In the genomic region with DNA sequence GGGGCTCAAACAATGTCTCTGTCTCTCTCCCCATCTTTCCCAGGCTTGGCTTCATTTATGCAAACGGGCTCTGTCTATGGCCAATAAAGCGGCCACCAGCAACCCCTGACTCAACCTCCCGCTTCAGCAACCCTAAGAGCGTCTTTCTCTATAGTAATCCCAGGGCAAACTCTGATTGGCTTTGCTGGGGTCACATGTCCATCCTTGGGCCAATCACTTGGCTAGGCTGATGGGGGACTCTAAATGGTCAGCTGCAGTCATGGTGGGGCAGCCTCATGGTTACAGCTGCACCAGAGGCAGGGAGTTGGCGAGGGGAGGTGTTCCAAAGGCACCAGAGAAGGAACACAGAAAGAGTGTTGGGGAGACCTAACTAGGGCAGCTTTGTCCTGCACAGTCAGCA, we compare ENCODE assay signal across 26 cellular contexts.
"Had no signal": no experiment of that assay in that cellular context is flagged by ENCODE, and none has a peak within 500 bp of the region (broad histone marks: within the 10 kb centered on the region; RNA-seq: fewer than 3 reads in every experiment).

No MANE protein-coding gene starts in this region.

- H3K27ac ChIP-seq: left ventricle myocardium inferior, neural progenitor cell, ovary, skin epidermis, stomach, thoracic aorta, tibial artery, uterus had no signal

- H3K4me1 Mint-ChIP-seq: naive B cell; natural killer cell; stimulated activated naive B cell treated with anti-CD40 and anti-IgM and Interleukin-4, amounts not matched to agents 10 μg/mL and 1 μg/mL and 100 μg/mL, for 72 hours had no signal

- H3K27me3 ChIP-seq: neural progenitor cell, ovary, uterus had no signal

- H3K4me1 ChIP-seq: tibial artery, uterus had no signal

- H2AFZ ChIP-seq: neural progenitor cell had no signal

- H3K9me3 ChIP-seq: left ventricle myocardium inferior, ovary, stomach, thoracic aorta, tibial artery, uterus had no signal

- H3K9me3 Mint-ChIP-seq: mesothelial cell of epicardium, natural killer cell, nephron progenitor cell, neural progenitor cell, type B pancreatic cell had no signal

- H3K36me3 ChIP-seq: left ventricle myocardium inferior, neural progenitor cell, ovary, stomach, thoracic aorta, tibial artery, uterus had no signal

- H3K9ac ChIP-seq: neural progenitor cell had no signal

- H3K36me3 Mint-ChIP-seq: mesothelial cell of epicardium; natural killer cell; neural progenitor cell; stimulated activated naive B cell treated with anti-CD40 and anti-IgM and Interleukin-4, amounts not matched to agents 10 μg/mL and 1 μg/mL and 100 μg/mL, for 72 hours; type B pancreatic cell had no signal

- H3K4me3 Mint-ChIP-seq: mesothelial cell of epicardium; naive B cell; natural killer cell; nephron progenitor cell; neural progenitor cell; stimulated activated naive B cell treated with anti-CD40 and anti-IgM and Interleukin-4, amounts not matched to agents 10 μg/mL and 1 μg/mL and 100 μg/mL, for 72 hours; type B pancreatic cell had no signal

- DNase-seq: islet precursor cell; left ventricle myocardium inferior; mesendoderm; naive B cell; natural killer cell; nephron progenitor cell; ovary; retina; right cardiac atrium; stimulated activated CD4-positive, alpha-beta T cell treated with anti-CD3 and anti-CD28 coated beads, Interleukin-12 subunit alpha, Interleukin-12 subunit beta, amount 100 ng/mL, for 4 hours; stimulated activated CD4-positive, alpha-beta T cell treated with anti-CD3 and anti-CD28 coated beads, Interleukin-15, amount 100 ng/mL, for 24 hours; stimulated activated CD4-positive, alpha-beta T cell treated with anti-CD3 and anti-CD28 coated beads, Interleukin-2, amount 100 ng/mL, for 24 hours; stimulated activated CD4-positive, alpha-beta T cell treated with anti-CD3 and anti-CD28 coated beads, Interleukin-4, amount 100 ng/mL, for 1 hour; stimulated activated naive B cell treated with anti-CD40 and anti-IgM and Interleukin-4, amounts not matched to agents 10 μg/mL and 1 μg/mL and 100 μg/mL, for 72 hours; stimulated activated naive CD8-positive, alpha-beta T cell treated with anti-CD3 and anti-CD28 coated beads, Interleukin-15, Interleukin-2, amounts not matched to agents 100 U/mL and 50 U/mL, for 24 hours; stomach; tibial artery; uterus had no signal

- H3K4me2 ChIP-seq: neural progenitor cell had no signal

- H3K27ac Mint-ChIP-seq: mesothelial cell of epicardium; naive B cell; natural killer cell; nephron progenitor cell; neural progenitor cell; progenitor cell of endocrine pancreas; stimulated activated naive B cell treated with anti-CD40 and anti-IgM and Interleukin-4, amounts not matched to agents 10 μg/mL and 1 μg/mL and 100 μg/mL, for 72 hours; type B pancreatic cell had no signal

- H3K4me3 ChIP-seq: left ventricle myocardium inferior, lung, neural progenitor cell, ovary, skin epidermis, stomach, thoracic aorta, tibial artery, uterus had no signal

- ATAC-seq: natural killer cell; right cardiac atrium; sciatic nerve; stimulated activated naive CD8-positive, alpha-beta T cell treated with anti-CD3 and anti-CD28 coated beads, Interleukin-15, Interleukin-2, amounts not matched to agents 100 U/mL and 50 U/mL, for 24 hours had no signal
